14 cellular contexts compared by ENCODE assay signal in the genomic region with DNA sequence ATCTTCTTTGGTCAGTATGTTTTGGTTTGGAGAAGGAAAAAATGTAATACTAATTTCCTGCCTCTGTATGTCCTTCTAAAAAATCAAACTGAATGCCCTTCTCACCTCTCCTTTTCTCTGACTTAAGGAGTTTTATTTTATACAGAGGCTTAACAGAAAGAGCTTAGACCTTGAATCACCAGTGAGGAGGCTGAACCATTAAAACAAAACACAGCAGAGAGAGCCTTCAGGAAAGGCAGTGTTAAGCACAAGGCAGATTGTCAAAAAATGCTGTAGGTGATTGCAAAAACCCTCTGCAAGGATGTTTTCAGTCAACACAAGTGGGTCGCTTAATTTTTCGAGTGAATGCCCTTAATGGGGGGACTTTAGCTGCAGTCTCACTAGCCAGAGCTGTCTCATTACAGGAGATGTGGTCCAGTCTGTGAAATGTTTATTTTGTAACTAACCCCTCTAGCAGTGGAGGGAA.
A peak's percentile ranks its signal among the peaks of the same experiment; 100 is the strongest.
DNase-seq lines count a peak whose midpoint lies in the region; ATAC-seq and TF ChIP-seq lines count a peak whose summit lies in the region.
"Had no signal": no experiment of that assay in that cellular context is flagged by ENCODE, and none has a peak within 500 bp of the region (broad histone marks: within the 10 kb centered on the region; RNA-seq: fewer than 3 reads in every experiment).

No MANE protein-coding gene starts in this region.

- peak overlapping the region in 3 of 4 donors; percentile 57 to 72 (median 69) for H3K27ac ChIP-seq in sigmoid colon
- H3K27ac ChIP-seq: A549, upper lobe of right lung had no signal

- H3K4me3 ChIP-seq in sigmoid colon = no peak overlapping the region
- H3K4me3 ChIP-seq: A549, esophagus muscularis mucosa, upper lobe of right lung had no signal

- intact Hi-C loops in sigmoid colon (cut with DNase I) = loop anchor here (5.0 kb wide), 1 partner anchor 483 kb away; the partner anchor contains the start of gene CITED2
- intact Hi-C loops in sciatic nerve (cut with DNase I) = no loop called here

- ATAC-seq in sciatic nerve (no peak), HG03196 (IDR thresholded peaks at IDR 0.05; ENCODE audit: unreplicated experiment) (no peak)
- ATAC-seq: A549, upper lobe of right lung had no signal

- no peak for TF ChIP-seq CTCF in sigmoid colon (IDR thresholded peaks at IDR 0.05)

- TF ChIP-seq POLR2A in sigmoid colon (IDR thresholded peaks at IDR 0.05) = no peak

- WGBS in sigmoid colon, 2 donors = 72 to 77% methylated on average over 2 of the region's 2 CpGs

- TF ChIP-seq EP300 in sigmoid colon (IDR thresholded peaks at IDR 0.05) = no peak

- H3K4me1 ChIP-seq in sigmoid colon = peaks cover 0 to 83% (median 64%) of the 10 kb centered on the region in 4 donors
- H3K4me1 ChIP-seq: upper lobe of right lung had no signal

- DNase-seq in NCI-H1417 (lab: John Stamatoyannopoulos, UW) (peak in 2 of 3 experiments; percentile 44 to 79), NCI-H1417 treated with DMSO at 0.1 percent for 48 hours (lab: John Stamatoyannopoulos, UW) (no peak), NCI-H2196 (lab: John Stamatoyannopoulos, UW; ENCODE audit: unreplicated experiment) (peak; percentile 32), fibroblast of peridontal ligament (ENCODE audit: extremely low read depth) (peak; percentile 66), sigmoid colon (no peak), sciatic nerve (ENCODE audit: low spot score) (no peak), activated gamma-delta T cell treated with Interleukin-2 at 50 U/mL for 16 hours (no peak)
- DNase-seq: aorta, GOT3, posterior cingulate gyrus, upper lobe of right lung had no signal

- no peaks in the 10 kb centered on the region for H3K36me3 ChIP-seq in sigmoid colon
- H3K36me3 ChIP-seq: esophagus muscularis mucosa, upper lobe of right lung had no signal

- H3K9me3 ChIP-seq in sigmoid colon = peaks cover 0 to 4% (median 2%) of the 10 kb centered on the region in 4 donors
- H3K9me3 ChIP-seq: upper lobe of right lung had no signal

- no peaks in the 10 kb centered on the region for H3K27me3 ChIP-seq in sigmoid colon
- H3K27me3 ChIP-seq: esophagus muscularis mucosa, upper lobe of right lung had no signal

Comparison
In these comparisons a context has a peak if more than half of its experiments do, and no peak if none do; other contexts are left out.
1. DNase-seq: peak in NCI-H1417 (2 of 3), NCI-H2196 (single experiment) and fibroblast of peridontal ligament (single experiment); none in NCI-H1417 treated with DMSO at 0.1 percent for 48 hours (single experiment), sigmoid colon (single experiment), sciatic nerve (single experiment) and activated gamma-delta T cell treated with Interleukin-2 at 50 U/mL for 16 hours (single experiment).